8 cellular contexts compared by ENCODE assay signal in genomic region chrX:123732679-123733363, GRCh38. TPM values are rescaled to one million over a fixed set of nuclear protein-coding genes. Genes with fewer than 3 reads are reported as not detected.
DNase-seq lines count a peak whose midpoint lies in the region; ATAC-seq and TF ChIP-seq lines count a peak whose summit lies in the region.

Gene THOC2, minus strand, starts transcription at chrX:123733052. Its CDS starts 30 bp downstream, at chrX:123733022.

- 0 to 49% (median 18%) methylated on average over 8 to 48 of the region's 48 CpGs for WGBS in adrenal gland, 4 donors
- 0 to 1% methylated on average over 32 to 48 of the region's 48 CpGs for WGBS in heart right ventricle, 2 donors
- 0 to 45% methylated on average over 5 to 46 of the region's 48 CpGs for WGBS in upper lobe of left lung, 2 donors

- H3K9me3 ChIP-seq in adrenal gland (replicated peaks in 1 of 3), result no peaks in the 10 kb centered on the region
- H3K9me3 ChIP-seq in heart right ventricle, result peaks cover 0 to 4% (median 0%) of the 10 kb centered on the region in 11 donors
- no peaks in the 10 kb centered on the region for H3K9me3 ChIP-seq in upper lobe of left lung

- no peaks in the 10 kb centered on the region for H3K9me3 Mint-ChIP-seq in T-cell

- DNase-seq in NCI-H1417 treated with DMSO at 0.1 percent for 48 hours (lab: John Stamatoyannopoulos, UW) (peak; percentile 38), T-cell (peak; percentile 53 to 83 (median 72)), adrenal gland (peak; percentile 79 to 94 (median 89)), heart right ventricle (peak; percentile 86 to 90), posterior cingulate gyrus (peak; percentile 68 to 96 (median 81)), upper lobe of left lung (peak; percentile 85 to 87)

- no peaks in the 10 kb centered on the region for H3K36me3 ChIP-seq in adrenal gland (replicated peaks in 1 of 2)
- H3K36me3 ChIP-seq in heart right ventricle, result peaks cover 0 to 3% (median 0%) of the 10 kb centered on the region in 9 donors
- H3K36me3 ChIP-seq in upper lobe of left lung, result no peaks in the 10 kb centered on the region

- CTCF ChIA-PET in T-cell (lab: Charles Lee), result no interaction called here

- H3K27me3 ChIP-seq in adrenal gland (no peaks in the 10 kb centered on the region), heart right ventricle (no peaks in the 10 kb centered on the region), upper lobe of left lung (no peaks in the 10 kb centered on the region)

- H3K4me1 ChIP-seq in adrenal gland (replicated peaks in 1 of 2), result peaks cover 0 to 6% of the 10 kb centered on the region in 2 donors
- peaks cover 0 to 34% (median 22%) of the 10 kb centered on the region in 9 donors for H3K4me1 ChIP-seq in heart right ventricle
- H3K4me1 ChIP-seq in upper lobe of left lung, result peaks cover 0 to 10% (median 8%) of the 10 kb centered on the region in 4 donors

- peak; percentile 32; the same call in 1 of the 2 replicates for TF ChIP-seq CTCF in GM12875 (IDR thresholded peaks at IDR 0.05; ENCODE audit: borderline replicate concordance, insufficient read depth, low read depth, low read length)
- peak; percentile 9 to 63 (median 45) for TF ChIP-seq CTCF in adrenal gland (IDR thresholded peaks at IDR 0.05)
- TF ChIP-seq CTCF in heart right ventricle (IDR thresholded peaks at IDR 0.05), result peak in 7 of 9 donors; percentile 8 to 55 (median 42)
- peak; percentile 28 to 74 (median 53) for TF ChIP-seq CTCF in upper lobe of left lung (IDR thresholded peaks at IDR 0.05)

- H3K36me3 Mint-ChIP-seq in T-cell, result no peaks in the 10 kb centered on the region

- H3K4me3 ChIP-seq in GM12875 (ENCODE audit: low read depth, low read length) (peak within 1 kb of the TSS; percentile 72), adrenal gland (peak within 1 kb of the TSS; percentile 22 to 72 (median 59)), heart right ventricle (peak within 1 kb of the TSS; percentile 65 to 93 (median 82)), upper lobe of left lung (peak within 1 kb of the TSS; percentile 55 to 85 (median 70))

- no peaks in the 10 kb centered on the region for H3K27me3 Mint-ChIP-seq in T-cell

- TF ChIP-seq POLR2A in adrenal gland (IDR thresholded peaks at IDR 0.05), result peak in 1 of 2 donors; percentile 37
- peak in 2 of 4 donors; percentile 21 to 61 for TF ChIP-seq POLR2A in upper lobe of left lung (IDR thresholded peaks at IDR 0.05)

- POLR2A ChIA-PET in T-cell (lab: Charles Lee), result no interaction called here

- no peak for TF ChIP-seq EP300 in upper lobe of left lung (IDR thresholded peaks at IDR 0.05)

- ATAC-seq in HG02763 (IDR thresholded peaks at IDR 0.05; ENCODE audit: unreplicated experiment), result peak; percentile 71
- ATAC-seq in T-cell (replicated peaks in 1 of 4), result peak; percentile 88 to 96 (median 92)
- ATAC-seq in heart right ventricle, result peak; percentile 97 to 99 (median 98)
- peak; percentile 95 to 99 for ATAC-seq in upper lobe of left lung (ENCODE audit: low FRiP score in 2 of 2)

- peak within 1 kb of the TSS; percentile 92 to 95 (median 94) for H3K4me3 Mint-ChIP-seq in T-cell

- H3K4me1 Mint-ChIP-seq in T-cell, result peaks cover 41 to 48% (median 45%) of the 10 kb centered on the region in 3 donors

- H3K27ac Mint-ChIP-seq in T-cell, result peak within 1 kb of the TSS; percentile 89 to 90

- H3K27ac ChIP-seq in adrenal gland, result peak within 1 kb of the TSS in 4 of 5 donors; percentile 54 to 89 (median 70)
- peak within 1 kb of the TSS in 9 of 10 donors; percentile 61 to 90 (median 80) for H3K27ac ChIP-seq in heart right ventricle
- H3K27ac ChIP-seq in upper lobe of left lung, result peak within 1 kb of the TSS; percentile 81 to 91 (median 86)

- intact Hi-C loops in adrenal gland (cut with DNase I) (no loop called here), heart right ventricle (cut with DNase I) (no loop called here), posterior cingulate gyrus (cut with DNase I) (no loop called here)

RNA-seq across cellular contexts. Expression of gene THOC2, which starts in this region (rescaled TPM):
- total RNA-seq in T-cell (100 to 1,000 TPM in 1 of 5 donors, 10 to 100 TPM in 4; 75.7 to 102 (median 80.7) TPM), adrenal gland (10 to 100 TPM; 30.0 to 87.7 (median 57.0) TPM), heart right ventricle (10 to 100 TPM; 18.5 to 33.0 (median 23.5) TPM), upper lobe of left lung (100 to 1,000 TPM in 3 of 6 donors, 10 to 100 TPM in 3; 63.0 to 229 (median 103) TPM)
- polyA plus RNA-seq in adrenal gland (10 to 100 TPM; 58.6 to 98.2 (median 65.0) TPM), heart right ventricle (10 to 100 TPM; 16.8 to 70.2 TPM)

Comparison
In these comparisons a context has a peak if more than half of its experiments do, and no peak if none do; other contexts are left out.
1. Peak in every context shown above with its lines: DNase-seq, ATAC-seq, H3K4me3 ChIP-seq and H3K27ac ChIP-seq.
2. DNase-seq: peak in every context shown above with its lines; median percentile 89 in adrenal gland; 88 in heart right ventricle; 86 in upper lobe of left lung; 81 in posterior cingulate gyrus; 72 in T-cell; 38 in NCI-H1417 treated with DMSO at 0.1 percent for 48 hours.